ENCODE assay signal across 1 cellular context in the genomic region with DNA sequence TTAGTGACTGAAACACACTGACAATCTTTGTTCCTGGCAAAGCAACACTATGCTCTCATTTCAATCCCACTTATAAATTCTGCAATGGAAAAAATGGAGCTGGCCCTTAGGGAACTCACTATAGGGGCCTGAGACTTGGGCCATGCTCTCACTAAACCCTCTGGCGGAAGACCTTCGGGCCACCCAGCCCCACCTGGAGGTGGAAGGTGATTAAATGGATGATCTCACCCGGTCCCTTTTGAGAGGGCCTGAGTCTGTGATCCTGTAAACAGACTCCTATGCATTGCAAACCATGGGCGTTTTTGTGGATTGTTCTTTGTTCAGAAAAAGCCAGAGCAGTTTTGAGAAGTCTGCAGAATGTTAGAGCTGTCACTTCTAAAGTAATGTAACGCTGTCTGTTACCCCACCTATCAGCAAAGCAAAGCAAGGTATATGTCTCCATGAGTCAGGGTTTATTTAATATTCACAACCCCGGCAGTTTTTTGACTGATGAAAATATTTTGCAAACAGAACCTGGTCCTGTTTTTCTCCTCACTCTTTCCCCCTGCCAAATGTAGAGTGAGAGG.
TF ChIP-seq lines count a peak whose summit lies in the region.

No MANE protein-coding gene starts in this region.

TF ChIP-seq in H1, 55 proteins besides CTCF, POLR2A, EP300 and RAD21:
- TF ChIP-seq, protein P1, sequence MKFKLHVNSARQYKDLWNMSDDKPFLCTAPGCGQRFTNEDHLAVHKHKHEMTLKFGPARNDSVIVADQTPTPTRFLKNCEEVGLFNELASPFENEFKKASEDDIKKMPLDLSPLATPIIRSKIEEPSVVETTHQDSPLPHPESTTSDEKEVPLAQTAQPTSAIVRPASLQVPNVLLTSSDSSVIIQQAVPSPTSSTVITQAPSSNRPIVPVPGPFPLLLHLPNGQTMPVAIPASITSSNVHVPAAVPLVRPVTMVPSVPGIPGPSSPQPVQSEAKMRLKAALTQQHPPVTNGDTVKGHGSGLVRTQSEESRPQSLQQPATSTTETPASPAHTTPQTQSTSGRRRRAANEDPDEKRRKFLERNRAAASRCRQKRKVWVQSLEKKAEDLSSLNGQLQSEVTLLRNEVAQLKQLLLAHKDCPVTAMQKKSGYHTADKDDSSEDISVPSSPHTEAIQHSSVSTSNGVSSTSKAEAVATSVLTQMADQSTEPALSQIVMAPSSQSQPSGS (IDR thresholded peaks at IDR 0.05; ENCODE audit: low read length), result peak; percentile 23; the same call in 1 of the 2 replicates
- TF ChIP-seq JUND (IDR thresholded peaks at IDR 0.05; ENCODE audit: low read length) (peak; percentile 66), BACH1 (IDR thresholded peaks at IDR 0.05; ENCODE audit: low read length) (no peak)
TF ChIP-seq in H1: peak in this region for 2.
